In the genomic region with DNA sequence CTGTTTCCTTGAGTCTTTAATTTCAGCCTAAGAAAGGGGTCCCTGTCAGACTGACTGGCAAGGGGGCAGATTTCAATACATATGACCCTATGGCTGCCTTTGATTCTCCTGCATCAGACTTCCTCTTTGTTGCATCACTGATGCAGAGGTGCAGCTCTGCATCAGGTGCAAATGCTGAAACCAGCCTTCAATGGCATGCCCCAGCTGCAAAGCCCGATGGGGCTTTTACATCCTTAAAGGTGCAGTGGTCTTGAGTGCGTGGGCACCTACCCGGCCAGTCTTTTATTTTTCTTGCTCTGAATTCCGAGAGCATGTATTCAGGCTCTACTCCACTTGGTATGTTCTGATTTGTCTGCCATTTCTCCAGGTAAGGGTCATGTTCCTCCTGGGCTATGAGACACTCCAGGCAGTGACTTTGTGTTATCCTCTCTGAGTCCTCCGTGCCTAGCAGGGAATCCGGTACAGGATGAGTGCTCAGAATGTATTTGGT, we compare ENCODE assay signal across 17 cellular contexts.
DNase-seq lines count a peak whose midpoint lies in the region; ATAC-seq and TF ChIP-seq lines count a peak whose summit lies in the region.
"Had no signal": no experiment of that assay in that cellular context is flagged by ENCODE, and none has a peak within 500 bp of the region (broad histone marks: within the 10 kb centered on the region; RNA-seq: fewer than 3 reads in every experiment).

No MANE protein-coding gene starts in this region.

- H3K27ac Mint-ChIP-seq in GM23338 = no peak overlapping the region
- H3K27ac Mint-ChIP-seq: CD4-positive, CD25-positive, alpha-beta regulatory T cell; CD8-positive, alpha-beta T cell had no signal

- no peak overlapping the region for H2BK120ac ChIP-seq in mesendoderm (ENCODE audit: low read depth, low read length)

- H3K36me3 ChIP-seq in BE2C (no peaks in the 10 kb centered on the region), GM23338 (ENCODE audit: insufficient read depth) (no peaks in the 10 kb centered on the region), mesendoderm (ENCODE audit: control insufficient read depth, insufficient read depth, low read length) (no peaks in the 10 kb centered on the region), gastrocnemius medialis (no peaks in the 10 kb centered on the region)
- H3K36me3 ChIP-seq: HAP-1 had no signal

- H2AFZ ChIP-seq in GM23338 = 0 out of 2 replicates have a peak overlapping the region, but pooled peaks have one; percentile 16

- no peaks in the 10 kb centered on the region for H3K79me1 ChIP-seq in mesendoderm (ENCODE audit: low read length)

- no peak overlapping the region for H3K56ac ChIP-seq in mesendoderm (ENCODE audit: low read length)

- no peak overlapping the region for H4K8ac ChIP-seq in mesendoderm (ENCODE audit: low read depth, low read length)

- no CpG with 5 or more reads among the region's 6 CpGs for WGBS in mesendoderm (ENCODE audit: extremely low coverage, insufficient coverage, low lambda C conversion rate)

- H3K79me2 ChIP-seq in GM23338 (replicated peaks; ENCODE audit: insufficient read depth) = no peaks in the 10 kb centered on the region
- no peaks in the 10 kb centered on the region for H3K79me2 ChIP-seq in mesendoderm (ENCODE audit: control insufficient read depth, insufficient read depth, low read length)

- H3K27ac ChIP-seq in GM23338 (ENCODE audit: low read depth) (no peak overlapping the region), mesendoderm (ENCODE audit: low read depth, low read length) (no peak overlapping the region), gastrocnemius medialis (no peak overlapping the region)
- H3K27ac ChIP-seq: A549, C4-2B had no signal

- H3K27me3 ChIP-seq in BE2C = no peaks in the 10 kb centered on the region
- no peaks in the 10 kb centered on the region for H3K27me3 ChIP-seq in GM23338 (ENCODE audit: insufficient read depth)
- no peaks in the 10 kb centered on the region for H3K27me3 ChIP-seq in mesendoderm (ENCODE audit: insufficient read depth, low read length, poor library complexity)
- H3K27me3 ChIP-seq in gastrocnemius medialis = no peaks in the 10 kb centered on the region

- H3K4me2 ChIP-seq in GM23338 (no peak overlapping the region), mesendoderm (ENCODE audit: low read length) (no peak overlapping the region)
- H3K4me2 ChIP-seq: A549 had no signal

- peaks cover 4% of the 10 kb centered on the region; the same call in 1 of the 2 replicates for H3K9me2 ChIP-seq in GM23338 (ENCODE audit: insufficient read depth)

- intact Hi-C loops in gastrocnemius medialis (cut with DNase I; ENCODE audit: low total_unique reads) = no loop called here

- TF ChIP-seq CTCF in BE2C (IDR thresholded peaks at IDR 0.05; ENCODE audit: low read depth, low read length) (no peak), GM23338 (conservative IDR thresholded peaks at IDR 0.05; ENCODE audit: low read depth in 2 of 2) (no peak), gastrocnemius medialis (IDR thresholded peaks at IDR 0.05 in 4 of 5, conservative IDR thresholded peaks at IDR 0.05 in 1 of 5) (no peak)

- no peak for TF ChIP-seq POLR2A in gastrocnemius medialis (IDR thresholded peaks at IDR 0.05)

- H3K4me3 Mint-ChIP-seq in GM23338 = no peak overlapping the region
- H3K4me3 Mint-ChIP-seq: CD4-positive, CD25-positive, alpha-beta regulatory T cell; CD8-positive, alpha-beta T cell had no signal

- DNase-seq in BE2C (peak; percentile 96), GM23338 (ENCODE audit: low spot score) (no peak), mesendoderm (no peak), gastrocnemius medialis (no peak)
- DNase-seq: 8988T; ACHN; AML-193; Caco-2; CD4-positive, CD25-positive, alpha-beta regulatory T cell; CD8-positive, alpha-beta T cell; DMS153; DND-41 had no signal

- no peaks in the 10 kb centered on the region for H4K20me1 ChIP-seq in GM23338 (replicated peaks; ENCODE audit: insufficient read depth)

- H3K9me3 ChIP-seq in BE2C (peaks cover 13% of the 10 kb centered on the region; the same call in 1 of the 2 replicates), gastrocnemius medialis (no peaks in the 10 kb centered on the region)
- H3K9me3 ChIP-seq: A549, Caco-2, HAP-1 had no signal

- H3K9ac ChIP-seq in mesendoderm (ENCODE audit: low read length) = no peak overlapping the region

- H3K27me3 Mint-ChIP-seq in GM23338 (ENCODE audit: insufficient read depth, low read depth, poor library complexity) = peaks cover 3% of the 10 kb centered on the region
- H3K27me3 Mint-ChIP-seq: CD4-positive, CD25-positive, alpha-beta regulatory T cell had no signal

- H4K5ac ChIP-seq in mesendoderm (ENCODE audit: low read length) = no peak overlapping the region

- no peak overlapping the region for H3K23ac ChIP-seq in mesendoderm (ENCODE audit: low read length)

- peaks cover 32% of the 10 kb centered on the region for H3K4me1 Mint-ChIP-seq in GM23338
- H3K4me1 Mint-ChIP-seq: CD4-positive, CD25-positive, alpha-beta regulatory T cell had no signal

- H3K4me3 ChIP-seq in BE2C (ENCODE audit: low read depth, low read length) (no peak overlapping the region), GM23338 (no peak overlapping the region), mesendoderm (ENCODE audit: low read length) (no peak overlapping the region), gastrocnemius medialis (no peak overlapping the region)
- H3K4me3 ChIP-seq: A549, HAP-1 had no signal

- ATAC-seq in GM23338 (no peak), gastrocnemius medialis (no peak), HG02623 (IDR thresholded peaks at IDR 0.05; ENCODE audit: unreplicated experiment) (no peak), HG03139 (IDR thresholded peaks at IDR 0.05; ENCODE audit: unreplicated experiment) (no peak)
- ATAC-seq: A549; CD8-positive, alpha-beta T cell had no signal

- H3K4me1 ChIP-seq in BE2C (peaks cover 24% of the 10 kb centered on the region), GM23338 (ENCODE audit: insufficient read depth) (peaks cover 22% of the 10 kb centered on the region), mesendoderm (ENCODE audit: control insufficient read depth, low read depth, low read length) (peaks cover 13% of the 10 kb centered on the region), gastrocnemius medialis (no peaks in the 10 kb centered on the region)

- H3K18ac ChIP-seq in mesendoderm (ENCODE audit: low read length) = no peak overlapping the region

- in situ Hi-C loops in gastrocnemius medialis (cut with MboI; ENCODE audit: low sequenced_read_pairs in 4 of 4) = no loop called here

- peaks cover 12% of the 10 kb centered on the region for H3F3A ChIP-seq in GM23338 (replicated peaks; ENCODE audit: low read depth)

- H2BK5ac ChIP-seq in mesendoderm (ENCODE audit: low read length) = no peak overlapping the region

- no peak overlapping the region for H3K4ac ChIP-seq in mesendoderm (ENCODE audit: low read depth, low read length)

- no peaks in the 10 kb centered on the region for H3K36me3 Mint-ChIP-seq in GM23338 (ENCODE audit: low read depth)
- H3K36me3 Mint-ChIP-seq: CD4-positive, CD25-positive, alpha-beta regulatory T cell; CD8-positive, alpha-beta T cell had no signal

- no peaks in the 10 kb centered on the region; the same call in 2 of the 3 replicates for H3K9me3 Mint-ChIP-seq in GM23338
- H3K9me3 Mint-ChIP-seq: CD4-positive, CD25-positive, alpha-beta regulatory T cell; CD8-positive, alpha-beta T cell had no signal

- peak overlapping the region; percentile 62 for H2AK5ac ChIP-seq in mesendoderm (ENCODE audit: low read length)

- H2BK15ac ChIP-seq in mesendoderm (replicated peaks; ENCODE audit: low read depth) = no peak overlapping the region

TF ChIP-seq in GM23338, 12 proteins besides CTCF, POLR2A, EP300 and RAD21 (continues in another document):
- TF ChIP-seq JUNB (IDR thresholded peaks at IDR 0.05; ENCODE audit: unreplicated experiment) (no peak), EZH2phosphoT487 (IDR thresholded peaks at IDR 0.05; ENCODE audit: unreplicated experiment) (no peak), POLR2AphosphoS5 (IDR thresholded peaks at IDR 0.05; ENCODE audit: low read depth) (no peak), EZH2 (IDR thresholded peaks at IDR 0.05; ENCODE audit: low read depth, unreplicated experiment) (no peak), ZNF331 (CRISPR knock-in tag; IDR thresholded peaks at IDR 0.05; ENCODE audit: low read depth) (no peak), STAT1 (IDR thresholded peaks at IDR 0.05; ENCODE audit: unreplicated experiment) (no peak), NANOG (IDR thresholded peaks at IDR 0.05; ENCODE audit: borderline replicate concordance) (no peak)
